In the genomic region with DNA sequence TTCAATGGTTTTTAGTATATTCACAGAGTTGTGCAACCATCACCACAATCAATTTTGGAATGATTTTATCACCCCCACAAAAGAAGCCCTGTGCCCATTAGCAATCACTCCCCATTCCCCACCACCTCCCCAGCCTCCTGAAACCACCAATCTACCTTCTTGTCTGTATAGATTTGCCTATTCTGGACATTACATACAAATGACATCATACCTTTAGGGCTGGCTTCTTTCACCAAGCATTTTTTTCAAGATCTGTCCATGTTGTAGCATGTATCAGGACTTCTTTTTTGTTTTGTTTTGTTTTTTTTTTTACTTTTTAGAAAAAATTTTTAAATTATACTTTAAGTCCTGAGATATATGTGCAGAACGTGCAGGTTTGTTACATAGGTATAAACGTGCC, we compare ENCODE assay signal across 35 cellular contexts.
"Had no signal": no experiment of that assay in that cellular context is flagged by ENCODE, and none has a peak within 500 bp of the region (broad histone marks: within the 10 kb centered on the region; RNA-seq: fewer than 3 reads in every experiment).

No MANE protein-coding gene starts in this region.

- H3K4me3 ChIP-seq: MG63 had no signal

- H3K27ac ChIP-seq: KMS-11 had no signal

- DNase-seq: Karpas-422, Kasumi-1, MG63, MM.1S, MV-4-11, NCI-H1048, NCI-H1092, NCI-H1092 treated with DMSO at 0.1 percent for 48 hours, NCI-H1105, NCI-H1105 treated with DMSO at 0.1 percent for 48 hours, NCI-H1417, NCI-H1417 treated with DMSO at 0.1 percent for 48 hours, NCI-H1436, NCI-H1436 treated with DMSO at 0.1 percent for 48 hours, NCI-H146, NCI-H1694, NCI-H1694 treated with DMSO at 0.1 percent for 48 hours, NCI-H187, NCI-H187 treated with DMSO at 0.1 percent for 48 hours, NCI-H1930, NCI-H2029, NCI-H2029 treated with DMSO at 0.1 percent for 48 hours, NCI-H2081, NCI-H2081 treated with DMSO at 0.1 percent for 48 hours, NCI-H2107, NCI-H2171, NCI-H2171 treated with DMSO at 0.1 percent for 48 hours, NCI-H2227 treated with DMSO at 0.1 percent for 48 hours, NCI-H226, NCI-H345, NCI-H446, NCI-H446 treated with DMSO at 0.1 percent for 48 hours, NCI-H510A, NCI-H510A treated with DMSO at 0.1 percent for 48 hours had no signal

- H3K9me3 ChIP-seq: MG63 had no signal

- H3K36me3 ChIP-seq: MG63 had no signal

- H3K9ac ChIP-seq: KMS-11 had no signal

- H3K4me2 ChIP-seq: KMS-11 had no signal

- H3K27me3 ChIP-seq: MG63 had no signal
